10 cellular contexts compared by ENCODE assay signal in the genomic region with DNA sequence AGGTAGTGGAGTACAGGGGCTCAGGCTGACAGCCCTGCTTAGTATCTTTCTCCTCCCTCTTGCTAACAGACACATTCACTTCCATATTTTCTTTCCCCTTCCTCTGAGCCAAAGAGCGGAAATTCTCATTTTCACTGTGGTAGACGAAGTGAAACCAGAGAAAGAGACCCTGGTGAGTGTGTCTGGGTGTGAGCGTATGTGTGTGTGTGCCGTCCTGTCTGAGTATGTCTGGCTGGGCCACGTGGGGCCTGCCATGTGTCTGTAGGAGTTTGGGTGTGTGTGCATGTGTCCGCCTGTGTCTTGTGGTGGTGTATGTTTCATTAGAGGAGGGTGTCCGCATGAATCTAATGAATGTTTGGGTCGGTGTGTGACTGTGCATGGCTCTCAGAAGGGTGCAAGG. TPM values are rescaled to one million over a fixed set of nuclear protein-coding genes. Genes with fewer than 3 reads are reported as not detected.
DNase-seq lines count a peak whose midpoint lies in the region; ATAC-seq and TF ChIP-seq lines count a peak whose summit lies in the region.
"Had no signal": no experiment of that assay in that cellular context is flagged by ENCODE, and none has a peak within 500 bp of the region (broad histone marks: within the 10 kb centered on the region; RNA-seq: fewer than 3 reads in every experiment).

No MANE protein-coding gene starts in this region.

- POLR2A ChIA-PET in activated CD8-positive, alpha-beta T cell treated with anti-CD3 and anti-CD28 coated beads for 36 hours (lab: Charles Lee) = interaction anchor here (0.9 kb wide), 1 partner anchor 18 kb away, joined by 3 read pairs; no protein-coding TSS in a partner anchor

- H3K4me3 Mint-ChIP-seq in activated naive CD4-positive, alpha-beta T cell treated with anti-CD3 and anti-CD28 coated beads, Interleukin-2, amount 10 ng/mL, durations not matched to agents 7 days and 5 days = no peak overlapping the region
- H3K4me3 Mint-ChIP-seq in activated CD8-positive, alpha-beta T cell treated with anti-CD3 and anti-CD28 coated beads for 36 hours = peak overlapping the region; percentile 39

- peaks cover 11% of the 10 kb centered on the region for H3K4me1 Mint-ChIP-seq in activated naive CD4-positive, alpha-beta T cell treated with anti-CD3 and anti-CD28 coated beads, Interleukin-2, amount 10 ng/mL, durations not matched to agents 7 days and 5 days
- H3K4me1 Mint-ChIP-seq in activated CD8-positive, alpha-beta T cell treated with anti-CD3 and anti-CD28 coated beads for 36 hours (ENCODE audit: low read depth) = peaks cover 25% of the 10 kb centered on the region

- no peaks in the 10 kb centered on the region for H3K9me3 Mint-ChIP-seq in activated naive CD4-positive, alpha-beta T cell treated with anti-CD3 and anti-CD28 coated beads, Interleukin-2, amount 10 ng/mL, durations not matched to agents 7 days and 5 days
- no peaks in the 10 kb centered on the region for H3K9me3 Mint-ChIP-seq in activated CD8-positive, alpha-beta T cell treated with anti-CD3 and anti-CD28 coated beads for 36 hours

- intact Hi-C loops in activated CD8-positive, alpha-beta T cell treated with anti-CD3 and anti-CD28 coated beads for 36 hours (cut with micrococcal nuclease) = no loop called here

- peak overlapping the region; percentile 32 to 88 (median 66) for H3K27ac ChIP-seq in tibial nerve

- DNase-seq in activated naive CD4-positive, alpha-beta T cell treated with anti-CD3 and anti-CD28 coated beads, Interleukin-2, amount 10 ng/mL, durations not matched to agents 7 days and 5 days = peak; percentile 36
- no peak for DNase-seq in activated naive CD4-positive, alpha-beta T cell treated with Interleukin-2 at 50 U/mL for 16 hours
- DNase-seq in activated CD8-positive, alpha-beta T cell treated with anti-CD3 and anti-CD28 coated beads for 36 hours = peak; percentile 57
- DNase-seq in left kidney (ENCODE audit: low read depth, low spot score) = peak; percentile 61
- no peak for DNase-seq in tibial nerve (ENCODE audit: low spot score in 2 of 2)
- no peak for DNase-seq in dermis blood vessel endothelial cell
- no peak for DNase-seq in NCI-H446 treated with DMSO at 0.1 percent for 48 hours (lab: John Stamatoyannopoulos, UW)
- DNase-seq: stimulated activated CD4-positive, alpha-beta T cell treated with anti-CD3 and anti-CD28 coated beads, Interleukin-4, amount 100 ng/mL, for 4 hours had no signal

- peak; percentile 67 for ATAC-seq in activated CD8-positive, alpha-beta T cell treated with anti-CD3 and anti-CD28 coated beads for 36 hours
- no peak for ATAC-seq in HG03097 (IDR thresholded peaks at IDR 0.05; ENCODE audit: low FRiP score, unreplicated experiment)

- no peak for TF ChIP-seq CTCF in activated CD8-positive, alpha-beta T cell treated with anti-CD3 and anti-CD28 coated beads for 36 hours (IDR thresholded peaks at IDR 0.05)
- TF ChIP-seq CTCF in tibial nerve (IDR thresholded peaks at IDR 0.05) = no peak

- no peaks in the 10 kb centered on the region for H3K27me3 ChIP-seq in tibial nerve

- peaks cover 0 to 63% (median 19%) of the 10 kb centered on the region in 4 donors for H3K4me1 ChIP-seq in tibial nerve

- H3K27ac Mint-ChIP-seq in activated naive CD4-positive, alpha-beta T cell treated with anti-CD3 and anti-CD28 coated beads, Interleukin-2, amount 10 ng/mL, durations not matched to agents 7 days and 5 days = no peak overlapping the region
- H3K27ac Mint-ChIP-seq in activated CD8-positive, alpha-beta T cell treated with anti-CD3 and anti-CD28 coated beads for 36 hours = peak overlapping the region; percentile 60

- TF ChIP-seq POLR2A in tibial nerve (IDR thresholded peaks at IDR 0.05) = no peak

- 33 to 49% methylated on average over 8 of the region's 8 CpGs for WGBS in tibial nerve, 2 donors

- CTCF ChIA-PET in activated naive CD4-positive, alpha-beta T cell treated with anti-CD3 and anti-CD28 coated beads, Interleukin-2, amount 10 ng/mL, durations not matched to agents 7 days and 5 days (lab: Charles Lee) = interaction anchor here (1.0 to 1.6 kb wide), 2 partner anchors 11 to 20 kb away, joined by 3 to 8 read pairs; no protein-coding TSS in a partner anchor
- CTCF ChIA-PET in activated CD8-positive, alpha-beta T cell treated with anti-CD3 and anti-CD28 coated beads for 36 hours (lab: Charles Lee) = interaction anchor here (1.5 to 1.6 kb wide), 2 partner anchors 10 to 12 kb away, joined by 3 to 5 read pairs; no protein-coding TSS in a partner anchor

- H3K36me3 Mint-ChIP-seq in activated naive CD4-positive, alpha-beta T cell treated with anti-CD3 and anti-CD28 coated beads, Interleukin-2, amount 10 ng/mL, durations not matched to agents 7 days and 5 days = no peaks in the 10 kb centered on the region
- H3K36me3 Mint-ChIP-seq in activated CD8-positive, alpha-beta T cell treated with anti-CD3 and anti-CD28 coated beads for 36 hours (ENCODE audit: low read depth) = no peaks in the 10 kb centered on the region

- peaks cover 78% of the 10 kb centered on the region for H3K27me3 Mint-ChIP-seq in activated naive CD4-positive, alpha-beta T cell treated with anti-CD3 and anti-CD28 coated beads, Interleukin-2, amount 10 ng/mL, durations not matched to agents 7 days and 5 days
- H3K27me3 Mint-ChIP-seq in activated CD8-positive, alpha-beta T cell treated with anti-CD3 and anti-CD28 coated beads for 36 hours = peaks cover 29% of the 10 kb centered on the region

- H3K9me3 ChIP-seq in tibial nerve = no peaks in the 10 kb centered on the region

- H3K36me3 ChIP-seq in tibial nerve = no peaks in the 10 kb centered on the region

- peak overlapping the region in 1 of 4 donors; percentile 60 for H3K4me3 ChIP-seq in tibial nerve

- TF ChIP-seq EP300 in tibial nerve (IDR thresholded peaks at IDR 0.05) = peak in 1 of 2 donors; percentile 54

RNA-seq across cellular contexts. Expression of a gene that starts 1.7 kb away (rescaled TPM):
- total RNA-seq in activated CD8-positive, alpha-beta T cell treated with anti-CD3 and anti-CD28 coated beads for 36 hours = under 1 TPM; 0.83 to 0.85 TPM
- 10 to 100 TPM; 26.7 to 57.9 (median 50.2) TPM for total RNA-seq in tibial nerve
- 3.0 and 3.2 TPM in 2 replicates for total RNA-seq in dermis blood vessel endothelial cell

RNA-seq across cellular contexts. Expression of a gene that starts 25.9 kb away (rescaled TPM):
- total RNA-seq in activated CD8-positive, alpha-beta T cell treated with anti-CD3 and anti-CD28 coated beads for 36 hours = 10 to 100 TPM; 47.9 to 48.4 TPM
- total RNA-seq in tibial nerve (10 to 100 TPM; 48.0 to 90.4 (median 69.1) TPM), dermis blood vessel endothelial cell (77.8 and 117 TPM in 2 replicates)

RNA-seq across cellular contexts. Expression of a gene that starts 32.6 kb away (rescaled TPM):
- total RNA-seq in activated CD8-positive, alpha-beta T cell treated with anti-CD3 and anti-CD28 coated beads for 36 hours = 100 to 1,000 TPM; 125 to 129 TPM
- total RNA-seq in tibial nerve = 100 to 1,000 TPM in 3 of 4 donors, 10 to 100 TPM in 1; 85.0 to 184 (median 121) TPM
- total RNA-seq in dermis blood vessel endothelial cell = 77.9 and 106 TPM in 2 replicates

RNA-seq across cellular contexts. Expression of a gene that starts 34.7 kb away (rescaled TPM):
- 10 to 100 TPM; 52.7 to 54.9 TPM for total RNA-seq in activated CD8-positive, alpha-beta T cell treated with anti-CD3 and anti-CD28 coated beads for 36 hours
- total RNA-seq in tibial nerve = 10 to 100 TPM; 41.0 to 64.3 (median 48.0) TPM
- 43.1 and 52.9 TPM in 2 replicates for total RNA-seq in dermis blood vessel endothelial cell

RNA-seq across cellular contexts. Expression of a gene that starts 39.5 kb away (rescaled TPM):
- total RNA-seq in activated CD8-positive, alpha-beta T cell treated with anti-CD3 and anti-CD28 coated beads for 36 hours = under 1 TPM; 0.20 to 0.34 TPM
- total RNA-seq in tibial nerve = under 1 TPM in 1 of 4 donors, not detected in 3; 0.90 TPM
- 0.14 and 0.68 TPM in 2 replicates for total RNA-seq in dermis blood vessel endothelial cell
- total RNA-seq: LHCN-M2 had no signal

Comparison
In these comparisons a context has a peak if more than half of its experiments do, and no peak if none do; other contexts are left out.
1. DNase-seq: peak in activated naive CD4-positive, alpha-beta T cell treated with anti-CD3 and anti-CD28 coated beads, Interleukin-2, amount 10 ng/mL, durations not matched to agents 7 days and 5 days (single experiment), activated CD8-positive, alpha-beta T cell treated with anti-CD3 and anti-CD28 coated beads for 36 hours (single experiment) and left kidney (single experiment); none in activated naive CD4-positive, alpha-beta T cell treated with Interleukin-2 at 50 U/mL for 16 hours (single experiment), tibial nerve (0 of 2), dermis blood vessel endothelial cell (single experiment) and NCI-H446 treated with DMSO at 0.1 percent for 48 hours (single experiment).